1 cellular context compared by ENCODE assay signal in the genomic region with DNA sequence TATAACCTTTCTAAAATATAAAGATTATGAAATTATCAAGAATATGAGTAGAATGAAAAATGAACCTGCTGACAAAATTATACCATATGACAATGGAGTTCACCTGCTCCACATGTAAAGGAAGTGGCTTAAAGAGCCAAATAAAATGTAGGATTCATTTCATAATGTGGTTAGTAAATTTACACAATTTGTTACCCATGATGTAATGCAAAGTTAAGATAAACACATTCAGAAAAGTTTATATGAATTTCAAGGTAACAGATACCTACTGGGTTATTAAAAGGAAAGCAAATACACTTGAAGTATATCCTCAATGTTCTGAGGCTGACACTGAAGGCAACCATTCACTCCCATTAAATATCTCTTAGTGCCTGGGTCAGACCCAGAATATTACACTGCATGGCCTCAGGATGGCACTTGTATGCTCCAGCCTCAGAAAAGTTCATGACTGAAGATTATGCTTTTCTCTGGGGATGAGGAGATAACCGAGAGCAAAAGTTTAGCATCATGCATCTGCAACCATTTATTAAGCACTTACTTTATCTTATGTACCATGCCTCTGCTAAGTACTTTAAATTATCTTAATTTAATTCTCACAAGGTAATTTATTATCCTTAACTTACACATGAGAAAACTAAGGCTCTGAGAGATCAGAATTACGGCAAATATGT.
TF ChIP-seq lines count a peak whose summit lies in the region.

No MANE protein-coding gene starts in this region.

TF ChIP-seq in K562, 482 proteins besides CTCF, POLR2A, EP300 and RAD21:
- TF ChIP-seq, protein P1, sequence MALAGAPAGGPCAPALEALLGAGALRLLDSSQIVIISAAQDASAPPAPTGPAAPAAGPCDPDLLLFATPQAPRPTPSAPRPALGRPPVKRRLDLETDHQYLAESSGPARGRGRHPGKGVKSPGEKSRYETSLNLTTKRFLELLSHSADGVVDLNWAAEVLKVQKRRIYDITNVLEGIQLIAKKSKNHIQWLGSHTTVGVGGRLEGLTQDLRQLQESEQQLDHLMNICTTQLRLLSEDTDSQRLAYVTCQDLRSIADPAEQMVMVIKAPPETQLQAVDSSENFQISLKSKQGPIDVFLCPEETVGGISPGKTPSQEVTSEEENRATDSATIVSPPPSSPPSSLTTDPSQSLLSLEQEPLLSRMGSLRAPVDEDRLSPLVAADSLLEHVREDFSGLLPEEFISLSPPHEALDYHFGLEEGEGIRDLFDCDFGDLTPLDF (CRISPR knock-in tag; IDR thresholded peaks at IDR 0.05): no peak
- no peak for TF ChIP-seq HOXB6 (CRISPR knock-in tag; IDR thresholded peaks at IDR 0.05; ENCODE audit: borderline replicate concordance)
